ENCODE assay signal across 18 cellular contexts in genomic region chr14:24390696-24391468, GRCh38. TPM values are rescaled to one million over a fixed set of nuclear protein-coding genes. Genes with fewer than 3 reads are reported as not detected.
DNase-seq lines count a peak whose midpoint lies in the region; ATAC-seq, FAIRE-seq and TF ChIP-seq lines count a peak whose summit lies in the region.
"Had no signal": no experiment of that assay in that cellular context is flagged by ENCODE, and none has a peak within 500 bp of the region (broad histone marks: within the 10 kb centered on the region; RNA-seq: fewer than 3 reads in every experiment).

No MANE protein-coding gene starts in this region.

- H3K27me3 Mint-ChIP-seq in activated CD4-positive, alpha-beta T cell treated with anti-CD3 and anti-CD28 coated beads, Interleukin-2, amount 10 ng/mL, durations not matched to agents 24 days and 14 days = peaks cover 43% of the 10 kb centered on the region
- H3K27me3 Mint-ChIP-seq in activated naive CD8-positive, alpha-beta T cell treated with anti-CD3 and anti-CD28 coated beads for 36 hours = peaks cover 8% of the 10 kb centered on the region

- no peaks in the 10 kb centered on the region for H3K9me3 Mint-ChIP-seq in activated CD4-positive, alpha-beta T cell treated with anti-CD3 and anti-CD28 coated beads, Interleukin-2, amount 10 ng/mL, durations not matched to agents 24 days and 14 days
- H3K9me3 Mint-ChIP-seq in activated naive CD8-positive, alpha-beta T cell treated with anti-CD3 and anti-CD28 coated beads for 36 hours = no peaks in the 10 kb centered on the region
- H3K9me3 Mint-ChIP-seq: activated CD4-positive, alpha-beta T cell treated with anti-CD3 and anti-CD28 coated beads, Interleukin-2, amount 10 ng/mL, durations not matched to agents 7 days and 5 days; CD4-positive, CD25-positive, alpha-beta regulatory T cell had no signal

- H4K20me1 ChIP-seq in PC-9 (ENCODE audit: insufficient read depth) = no peaks in the 10 kb centered on the region

- DNase-seq in A549 (ENCODE audit: low read depth in 1 of 2, low spot score in 1 of 2) = no peak
- peak in 1 of 2 experiments; percentile 34 for DNase-seq in HL-60 (ENCODE audit: low read depth in 1 of 2, low spot score in 1 of 2)
- no peak for DNase-seq in PC-9
- DNase-seq in glomerular visceral epithelial cell (ENCODE audit: extremely low spot score) = peak; percentile 15
- no peak for DNase-seq in activated CD4-positive, alpha-beta T cell treated with anti-CD3 and anti-CD28 coated beads, Interleukin-2, amount 10 ng/mL, durations not matched to agents 24 days and 14 days
- no peak for DNase-seq in activated naive CD8-positive, alpha-beta T cell treated with anti-CD3 and anti-CD28 coated beads for 36 hours
- DNase-seq in nucleus accumbens (lab: John Stamatoyannopoulos, UW) = no peak
- DNase-seq: activated CD4-positive, alpha-beta T cell treated with anti-CD3 and anti-CD28 coated beads, Interleukin-2, amount 10 ng/mL, durations not matched to agents 7 days and 5 days; activated CD8-positive, alpha-beta memory T cell treated with anti-CD3 and anti-CD28 coated beads, Interleukin-2, amount 50 U/mL, for 4 hours; CD4-positive, CD25-positive, alpha-beta regulatory T cell; DMS79 treated with DMSO at 0.1 percent for 48 hours; left colon; NCI-H82; RPMI8226; T1000 had no signal

- H3K79me2 ChIP-seq in PC-9 (ENCODE audit: low read depth) = 0 out of 2 replicates have a peak, but pooled peaks cover 3% of the 10 kb centered on the region

- 72% methylated on average over 6 of the region's 6 CpGs for WGBS in A549 (ENCODE audit: missing lambda C conversion rate)

- peak overlapping the region; percentile 79; the same call in 1 of the 2 replicates for H2AFZ ChIP-seq in PC-9

- H3K4me1 Mint-ChIP-seq in activated CD4-positive, alpha-beta T cell treated with anti-CD3 and anti-CD28 coated beads, Interleukin-2, amount 10 ng/mL, durations not matched to agents 24 days and 14 days = peaks cover 2% of the 10 kb centered on the region
- no peaks in the 10 kb centered on the region for H3K4me1 Mint-ChIP-seq in activated naive CD8-positive, alpha-beta T cell treated with anti-CD3 and anti-CD28 coated beads for 36 hours

- POLR2A ChIA-PET in A549 (lab: Yijun Ruan, JAX) (no interaction called here), PC-9 (lab: Charles Lee; ENCODE audit: unreplicated experiment) (interaction anchor here (1.6 kb wide), 1 partner anchor 39 kb away, joined by 11 read pairs; the partner anchor contains the start of genes CBLN3 and KHNYN)

- H3K27me3 ChIP-seq in HL-60 (ENCODE audit: insufficient read depth, poor library complexity, severe bottlenecking) = no peaks in the 10 kb centered on the region
- no peaks in the 10 kb centered on the region for H3K27me3 ChIP-seq in PC-9 (ENCODE audit: insufficient read depth, low read depth)
- H3K27me3 ChIP-seq: cardiac muscle cell had no signal

- TF ChIP-seq EP300 in A549 (IDR thresholded peaks at IDR 0.05) = no peak

- CTCF ChIA-PET in A549 (lab: Yijun Ruan, JAX) (interaction anchor here (1.4 to 3.8 kb wide), 6 partner anchors 8 to 59 kb away, joined by 3 to 11 read pairs (median 6); partner anchors contain the start of gene ADCY4), PC-9 (lab: Charles Lee) (no interaction called here)

- H3K4me3 Mint-ChIP-seq in activated CD4-positive, alpha-beta T cell treated with anti-CD3 and anti-CD28 coated beads, Interleukin-2, amount 10 ng/mL, durations not matched to agents 24 days and 14 days = no peak overlapping the region
- no peak overlapping the region for H3K4me3 Mint-ChIP-seq in activated naive CD8-positive, alpha-beta T cell treated with anti-CD3 and anti-CD28 coated beads for 36 hours
- H3K4me3 Mint-ChIP-seq: activated CD4-positive, alpha-beta T cell treated with anti-CD3 and anti-CD28 coated beads, Interleukin-2, amount 10 ng/mL, durations not matched to agents 7 days and 5 days; CD4-positive, CD25-positive, alpha-beta regulatory T cell had no signal

- no peak for TF ChIP-seq POLR2A in A549 (IDR thresholded peaks at IDR 0.05; ENCODE audit: low read length)

- no TSS peak for BruUV-seq in PC-9 (replicated peaks; lab: Mats Ljungman, UMichigan)

- no peaks in the 10 kb centered on the region for H3K9me2 ChIP-seq in PC-9 (ENCODE audit: insufficient read depth)

- no peaks in the 10 kb centered on the region for H3K9me3 ChIP-seq in A549
- no peaks in the 10 kb centered on the region for H3K9me3 ChIP-seq in PC-9 (ENCODE audit: insufficient read depth, low read depth)

- H3K4me3 ChIP-seq in A549 (no peak overlapping the region), HL-60 (replicated peaks; ENCODE audit: insufficient read depth, low read length) (no peak overlapping the region), PC-9 (peak overlapping the region; percentile 55; the same call in 1 of the 2 replicates)
- H3K4me3 ChIP-seq: cardiac muscle cell had no signal

- peak overlapping the region; percentile 82 for H3K4me2 ChIP-seq in A549
- peak overlapping the region; percentile 79 for H3K4me2 ChIP-seq in PC-9

- H3K36me3 Mint-ChIP-seq in activated CD4-positive, alpha-beta T cell treated with anti-CD3 and anti-CD28 coated beads, Interleukin-2, amount 10 ng/mL, durations not matched to agents 24 days and 14 days (ENCODE audit: low read depth) = no peaks in the 10 kb centered on the region
- H3K36me3 Mint-ChIP-seq in activated naive CD8-positive, alpha-beta T cell treated with anti-CD3 and anti-CD28 coated beads for 36 hours = no peaks in the 10 kb centered on the region
- H3K36me3 Mint-ChIP-seq: CD4-positive, CD25-positive, alpha-beta regulatory T cell had no signal

- TF ChIP-seq CTCF in A549 (IDR thresholded peaks at IDR 0.05) = no peak
- no peak for TF ChIP-seq CTCF in HL-60 (IDR thresholded peaks at IDR 0.05; ENCODE audit: insufficient read depth, low read length)
- no peak for TF ChIP-seq CTCF in PC-9 (conservative IDR thresholded peaks at IDR 0.05)

- H3K27ac Mint-ChIP-seq in activated CD4-positive, alpha-beta T cell treated with anti-CD3 and anti-CD28 coated beads, Interleukin-2, amount 10 ng/mL, durations not matched to agents 24 days and 14 days = no peak overlapping the region
- H3K27ac Mint-ChIP-seq in activated naive CD8-positive, alpha-beta T cell treated with anti-CD3 and anti-CD28 coated beads for 36 hours = no peak overlapping the region
- H3K27ac Mint-ChIP-seq: activated CD4-positive, alpha-beta T cell treated with anti-CD3 and anti-CD28 coated beads, Interleukin-2, amount 10 ng/mL, durations not matched to agents 7 days and 5 days; CD4-positive, CD25-positive, alpha-beta regulatory T cell had no signal

- H3K4me1 ChIP-seq in A549 (peaks cover 14% of the 10 kb centered on the region), PC-9 (replicated peaks; ENCODE audit: insufficient read depth) (peaks cover 36% of the 10 kb centered on the region)

- ATAC-seq in A549 (no peak), HG02588 (IDR thresholded peaks at IDR 0.05; ENCODE audit: unreplicated experiment) (no peak)

- H3K27ac ChIP-seq in A549 (peak overlapping the region in 1 of 2 experiments; percentile 73; a peak in 1 of 6 replicates), HL-60 (replicated peaks) (0 out of 2 replicates have a peak overlapping the region, but pooled peaks have one; percentile 21), PC-9 (peak overlapping the region; percentile 100)
- H3K27ac ChIP-seq: cardiac muscle cell had no signal

- intact Hi-C loops in PC-9 (cut with micrococcal nuclease; ENCODE audit: unreplicated experiment) = no loop called here
- intact Hi-C loops in activated CD4-positive, alpha-beta T cell treated with anti-CD3 and anti-CD28 coated beads, Interleukin-2, amount 10 ng/mL, durations not matched to agents 24 days and 14 days (cut with micrococcal nuclease) = no loop called here

- no peak for FAIRE-seq in A549 (lab: Jason Lieb, UNC)
- FAIRE-seq: frontal cortex had no signal

- H3F3A ChIP-seq in PC-9 (ENCODE audit: insufficient read depth, low read depth) = peaks cover 17% of the 10 kb centered on the region

- no peaks in the 10 kb centered on the region for H3K36me3 ChIP-seq in PC-9 (ENCODE audit: low read depth)
- H3K36me3 ChIP-seq: cardiac muscle cell had no signal

- no peak for TF ChIP-seq RAD21 in A549 (conservative IDR thresholded peaks at IDR 0.05 in 1 of 2, IDR thresholded peaks at IDR 0.05 in 1 of 2)

RNA-seq across cellular contexts. Expression of gene NYNRIN, which starts 7.9 kb away (rescaled TPM):
- polyA plus RNA-seq in A549 (2011; rRNA removed) = 0.44 and 0.60 TPM in 2 replicates
- polyA plus RNA-seq in A549 (2012; cell fraction: cytosol; rRNA removed) = 0.08 and 0.16 TPM in 2 replicates
- polyA plus RNA-seq in A549 (2012; cell fraction: nucleus; rRNA removed) = 0.26 and 0.35 TPM in 2 replicates
- polyA plus RNA-seq in A549 (2017; fragmentation: RNase III; extraction: RNeasy Plus Mini Kit Qiagen cat#74134 plus additional on column Dnase treatment) = 0.17 to 0.29 TPM (median 0.19 TPM) in 3 replicates
- 0.92 and 1.2 TPM in 2 replicates for polyA minus RNA-seq in A549 (2011; rRNA and poly(A)+ RNA removed)
- 15.1 and 17.7 TPM in 2 replicates for total RNA-seq in PC-9 (2021)
- total RNA-seq in activated CD4-positive, alpha-beta T cell treated with anti-CD3 and anti-CD28 coated beads, Interleukin-2, amount 10 ng/mL, durations not matched to agents 24 days and 14 days = not detected in 2 replicates
- under 1 TPM; 0.08 to 0.10 TPM for total RNA-seq in activated naive CD8-positive, alpha-beta T cell treated with anti-CD3 and anti-CD28 coated beads for 36 hours

RNA-seq across cellular contexts. Expression of gene NFATC4, which starts 22.9 kb away (rescaled TPM):
- polyA plus RNA-seq in A549 (2011; rRNA removed) (0.32 and 0.62 TPM in 2 replicates), A549 (2017; fragmentation: RNase III; extraction: RNeasy Plus Mini Kit Qiagen cat#74134 plus additional on column Dnase treatment) (0.04 to 0.25 TPM (median 0.10 TPM) in 3 replicates)
- polyA plus RNA-seq in A549 (2012; cell fraction: cytosol; rRNA removed) = 0.09 and 0.11 TPM in 2 replicates
- 0.66 and 0.92 TPM in 2 replicates for polyA plus RNA-seq in A549 (2012; cell fraction: nucleus; rRNA removed)
- 0.54 and 0.83 TPM in 2 replicates for polyA minus RNA-seq in A549 (2011; rRNA and poly(A)+ RNA removed)
- 48.3 and 76.3 TPM in 2 replicates for total RNA-seq in PC-9 (2021)
- total RNA-seq in activated CD4-positive, alpha-beta T cell treated with anti-CD3 and anti-CD28 coated beads, Interleukin-2, amount 10 ng/mL, durations not matched to agents 24 days and 14 days = not detected in 2 replicates
- total RNA-seq in activated naive CD8-positive, alpha-beta T cell treated with anti-CD3 and anti-CD28 coated beads for 36 hours = 1 to 10 TPM in 1 of 2 experiments, under 1 TPM in 1; 0.54 to 1.1 TPM
- total RNA-seq: activated CD4-positive, alpha-beta T cell treated with anti-CD3 and anti-CD28 coated beads, Interleukin-2, amount 10 ng/mL, durations not matched to agents 7 days and 5 days; CD4-positive, CD25-positive, alpha-beta regulatory T cell had no signal
- polyA plus RNA-seq: CD4-positive, CD25-positive, alpha-beta regulatory T cell had no signal

RNA-seq across cellular contexts. Expression of gene CBLN3, which starts 38.6 kb away (rescaled TPM):
- polyA plus RNA-seq in A549 (2011; rRNA removed) = 1.3 and 1.6 TPM in 2 replicates
- 0.77 and 0.88 TPM in 2 replicates for polyA plus RNA-seq in A549 (2012; cell fraction: cytosol; rRNA removed)
- polyA plus RNA-seq in A549 (2012; cell fraction: nucleus; rRNA removed) = 1.4 and 2.1 TPM in 2 replicates
- polyA plus RNA-seq in A549 (2017; fragmentation: RNase III; extraction: RNeasy Plus Mini Kit Qiagen cat#74134 plus additional on column Dnase treatment) = 1.1 to 1.5 TPM (median 1.4 TPM) in 3 replicates
- 0.97 and 1.1 TPM in 2 replicates for polyA minus RNA-seq in A549 (2011; rRNA and poly(A)+ RNA removed)
- 7.6 and 8.3 TPM in 2 replicates for total RNA-seq in PC-9 (2021)
- total RNA-seq in activated CD4-positive, alpha-beta T cell treated with anti-CD3 and anti-CD28 coated beads, Interleukin-2, amount 10 ng/mL, durations not matched to agents 24 days and 14 days = 4.5 and 7.4 TPM in 2 replicates
- total RNA-seq in activated naive CD8-positive, alpha-beta T cell treated with anti-CD3 and anti-CD28 coated beads for 36 hours = 1 to 10 TPM; 5.5 to 6.4 TPM
- total RNA-seq: frontal cortex had no signal

RNA-seq across cellular contexts. Expression of gene KHNYN, which starts 38.9 kb away (rescaled TPM):
- polyA plus RNA-seq in A549 (2011; rRNA removed) (19.0 and 25.0 TPM in 2 replicates), A549 (2017; fragmentation: RNase III; extraction: RNeasy Plus Mini Kit Qiagen cat#74134 plus additional on column Dnase treatment) (23.5 to 26.4 TPM (median 25.2 TPM) in 3 replicates)
- polyA plus RNA-seq in A549 (2012; cell fraction: cytosol; rRNA removed) = 9.0 and 12.7 TPM in 2 replicates
- polyA plus RNA-seq in A549 (2012; cell fraction: nucleus; rRNA removed) = 23.7 and 26.2 TPM in 2 replicates
- 33.6 and 37.6 TPM in 2 replicates for polyA minus RNA-seq in A549 (2011; rRNA and poly(A)+ RNA removed)
- total RNA-seq in PC-9 (2021) = 51.5 and 53.4 TPM in 2 replicates
- total RNA-seq in activated CD4-positive, alpha-beta T cell treated with anti-CD3 and anti-CD28 coated beads, Interleukin-2, amount 10 ng/mL, durations not matched to agents 24 days and 14 days = 63.0 and 65.4 TPM in 2 replicates
- 10 to 100 TPM; 47.3 to 48.7 TPM for total RNA-seq in activated naive CD8-positive, alpha-beta T cell treated with anti-CD3 and anti-CD28 coated beads for 36 hours

RNA-seq across cellular contexts. Expression of gene RIPK3, which starts 51.1 kb away (rescaled TPM):
- not detected in 2 replicates for polyA plus RNA-seq in A549 (2011; rRNA removed)
- not detected in 2 replicates for polyA plus RNA-seq in A549 (2012; cell fraction: cytosol; rRNA removed)
- not detected in 2 replicates for polyA plus RNA-seq in A549 (2012; cell fraction: nucleus; rRNA removed)
- not detected in 3 replicates for polyA plus RNA-seq in A549 (2017; fragmentation: RNase III; extraction: RNeasy Plus Mini Kit Qiagen cat#74134 plus additional on column Dnase treatment)
- polyA minus RNA-seq in A549 (2011; rRNA and poly(A)+ RNA removed) = not detected in 2 replicates
- 4.0 and 6.4 TPM in 2 replicates for total RNA-seq in PC-9 (2021)
- total RNA-seq in activated CD4-positive, alpha-beta T cell treated with anti-CD3 and anti-CD28 coated beads, Interleukin-2, amount 10 ng/mL, durations not matched to agents 24 days and 14 days = 12.0 and 13.9 TPM in 2 replicates
- 1 to 10 TPM; 5.4 to 6.3 TPM for total RNA-seq in activated naive CD8-positive, alpha-beta T cell treated with anti-CD3 and anti-CD28 coated beads for 36 hours
- polyA plus RNA-seq: cardiac muscle cell had no signal

Comparison
In these comparisons a context has a peak if more than half of its experiments do, and no peak if none do; other contexts are left out.
1. RNA of gene NYNRIN, which starts 7.9 kb away (total RNA-seq): 15.1 to 17.7 TPM in PC-9; 0.08 to 0.10 TPM in activated naive CD8-positive, alpha-beta T cell treated with anti-CD3 and anti-CD28 coated beads for 36 hours and not detected in activated CD4-positive, alpha-beta T cell treated with anti-CD3 and anti-CD28 coated beads, Interleukin-2, amount 10 ng/mL, durations not matched to agents 24 days and 14 days; every median in the first group is over 10 times any median in the second.
2. RNA of gene NFATC4, which starts 22.9 kb away (total RNA-seq): 48.3 to 76.3 TPM in PC-9; 0.54 to 1.1 TPM in activated naive CD8-positive, alpha-beta T cell treated with anti-CD3 and anti-CD28 coated beads for 36 hours and not detected in activated CD4-positive, alpha-beta T cell treated with anti-CD3 and anti-CD28 coated beads, Interleukin-2, amount 10 ng/mL, durations not matched to agents 24 days and 14 days; every median in the first group is over 10 times any median in the second.